Comparison of ENCODE assay signal across 8 cellular contexts in genomic region chr17:81483085-81483861, GRCh38. TPM values are rescaled to one million over a fixed set of nuclear protein-coding genes. Genes with fewer than 3 reads are reported as not detected.
DNase-seq lines count a peak whose midpoint lies in the region; ATAC-seq and TF ChIP-seq lines count a peak whose summit lies in the region.

No MANE protein-coding gene starts in this region.

- H3K36me3 ChIP-seq in iPS-20b (ENCODE audit: insufficient read depth, low read depth, low read length) = no peaks in the 10 kb centered on the region
- H3K36me3 ChIP-seq in subcutaneous abdominal adipose tissue (ENCODE audit: control insufficient read depth in 5 of 5, insufficient read depth in 5 of 5, low read length in 5 of 5) = no peaks in the 10 kb centered on the region
- no peaks in the 10 kb centered on the region for H3K36me3 ChIP-seq in WERI-Rb-1

- CTCF ChIA-PET in activated CD4-positive, alpha-beta T cell treated with anti-CD3 and anti-CD28 coated beads for 36 hours (lab: Charles Lee) = interaction anchor here (0.7 to 2.0 kb wide), 5 partner anchors 10 to 1347 kb away, joined by 3 to 8 read pairs (median 4); no protein-coding TSS in a partner anchor
- CTCF ChIA-PET in activated CD4-positive, alpha-beta T cell treated with anti-CD3 and anti-CD28 coated beads, Interleukin-2, amount 10 ng/mL, durations not matched to agents 7 days and 5 days (lab: Charles Lee) = interaction anchor here (1.1 to 2.6 kb wide), 5 partner anchors 15 to 499 kb away, joined by 3 to 11 read pairs (median 8); no protein-coding TSS in a partner anchor
- CTCF ChIA-PET in activated B cell treated with CpG ODN at 0.5 μM for 24 hours (lab: Charles Lee) = interaction anchor here (1.7 to 5.1 kb wide), 3 partner anchors 118 to 229 kb away, joined by 10 to 43 read pairs (median 26); no protein-coding TSS in a partner anchor

- intact Hi-C loops in activated CD4-positive, alpha-beta T cell treated with anti-CD3 and anti-CD28 coated beads for 36 hours (cut with DNase I, micrococcal nuclease) = loop anchor here (5.0 kb wide), 2 partner anchors 56 to 186 kb away; partner anchors contain the start of gene SLC38A10 (in 1 of the 2)
- intact Hi-C loops in activated B cell treated with CpG ODN at 0.5 μM for 24 hours (cut with micrococcal nuclease) = no loop called here

- no peak for ATAC-seq in activated CD4-positive, alpha-beta T cell treated with anti-CD3 and anti-CD28 coated beads for 36 hours
- ATAC-seq in activated B cell treated with CpG ODN at 0.5 μM for 24 hours (ENCODE audit: low read depth) (peak; percentile 53), HG02759 (IDR thresholded peaks at IDR 0.05; ENCODE audit: unreplicated experiment) (no peak)

- H3K4me1 Mint-ChIP-seq in activated CD4-positive, alpha-beta T cell treated with anti-CD3 and anti-CD28 coated beads for 36 hours = peaks cover 16% of the 10 kb centered on the region
- peaks cover 16% of the 10 kb centered on the region for H3K4me1 Mint-ChIP-seq in activated CD4-positive, alpha-beta T cell treated with anti-CD3 and anti-CD28 coated beads, Interleukin-2, amount 10 ng/mL, durations not matched to agents 7 days and 5 days
- H3K4me1 Mint-ChIP-seq in activated B cell treated with CpG ODN at 0.5 μM for 24 hours = peaks cover 22% of the 10 kb centered on the region

- POLR2A ChIA-PET in activated CD4-positive, alpha-beta T cell treated with anti-CD3 and anti-CD28 coated beads for 36 hours (lab: Charles Lee) = no interaction called here
- POLR2A ChIA-PET in activated CD4-positive, alpha-beta T cell treated with anti-CD3 and anti-CD28 coated beads, Interleukin-2, amount 10 ng/mL, durations not matched to agents 7 days and 5 days (lab: Charles Lee) = no interaction called here
- POLR2A ChIA-PET in activated B cell treated with CpG ODN at 0.5 μM for 24 hours (lab: Charles Lee) = interaction anchor here (0.7 to 6.2 kb wide), 8 partner anchors 28 to 494 kb away, joined by 3 to 88 read pairs (median 10); partner anchors contain the start of genes ACTG1, FAAP100 and SLC38A10

- no peaks in the 10 kb centered on the region for H3K9me3 Mint-ChIP-seq in activated CD4-positive, alpha-beta T cell treated with anti-CD3 and anti-CD28 coated beads for 36 hours (ENCODE audit: low read depth)
- H3K9me3 Mint-ChIP-seq in activated CD4-positive, alpha-beta T cell treated with anti-CD3 and anti-CD28 coated beads, Interleukin-2, amount 10 ng/mL, durations not matched to agents 7 days and 5 days = no peaks in the 10 kb centered on the region
- H3K9me3 Mint-ChIP-seq in activated B cell treated with CpG ODN at 0.5 μM for 24 hours = no peaks in the 10 kb centered on the region

- H3K27me3 Mint-ChIP-seq in activated CD4-positive, alpha-beta T cell treated with anti-CD3 and anti-CD28 coated beads for 36 hours = peaks cover 26% of the 10 kb centered on the region
- peaks cover 26% of the 10 kb centered on the region for H3K27me3 Mint-ChIP-seq in activated CD4-positive, alpha-beta T cell treated with anti-CD3 and anti-CD28 coated beads, Interleukin-2, amount 10 ng/mL, durations not matched to agents 7 days and 5 days
- peaks cover 11% of the 10 kb centered on the region for H3K27me3 Mint-ChIP-seq in activated B cell treated with CpG ODN at 0.5 μM for 24 hours

- H3K9ac ChIP-seq in iPS-20b (ENCODE audit: low read depth, low read length) = no peak overlapping the region; the same call in 1 of the 2 replicates
- peak overlapping the region in 2 of 5 donors; percentile 37 to 64 for H3K9ac ChIP-seq in subcutaneous abdominal adipose tissue (ENCODE audit: low read length in 5 of 5)

- H3K27ac ChIP-seq in iPS-20b (ENCODE audit: low read length) (no peak overlapping the region), subcutaneous abdominal adipose tissue (ENCODE audit: low read depth, low read length) (no peak overlapping the region), WERI-Rb-1 (no peak overlapping the region; the same call in 1 of the 2 replicates)

- no peak for TF ChIP-seq CTCF in activated B cell treated with CpG ODN at 0.5 μM for 24 hours (IDR thresholded peaks at IDR 0.05)
- TF ChIP-seq CTCF in WERI-Rb-1 (IDR thresholded peaks at IDR 0.05; ENCODE audit: low read depth, low read length) = no peak

- no peak overlapping the region for H3K4me3 Mint-ChIP-seq in activated CD4-positive, alpha-beta T cell treated with anti-CD3 and anti-CD28 coated beads for 36 hours
- H3K4me3 Mint-ChIP-seq in activated CD4-positive, alpha-beta T cell treated with anti-CD3 and anti-CD28 coated beads, Interleukin-2, amount 10 ng/mL, durations not matched to agents 7 days and 5 days = no peak overlapping the region
- peak overlapping the region; percentile 64 for H3K4me3 Mint-ChIP-seq in activated B cell treated with CpG ODN at 0.5 μM for 24 hours

- H3K4me3 ChIP-seq in iPS-20b (ENCODE audit: low read length) (peak overlapping the region; percentile 66; the same call in 1 of the 2 replicates), subcutaneous abdominal adipose tissue (ENCODE audit: low read depth in 1 of 5, low read length in 5 of 5) (peak overlapping the region in 3 of 5 donors; percentile 54 to 66 (median 60)), WERI-Rb-1 (ENCODE audit: low read depth, low read length) (no peak overlapping the region)

- H3K27me3 ChIP-seq in iPS-20b (ENCODE audit: insufficient read depth, low read length) (peaks cover 75% of the 10 kb centered on the region), subcutaneous abdominal adipose tissue (ENCODE audit: control insufficient read depth in 5 of 5, insufficient read depth in 4 of 5, low read length in 5 of 5) (peaks cover 0 to 2% (median 0%) of the 10 kb centered on the region in 5 donors), WERI-Rb-1 (ENCODE audit: insufficient read depth, low read depth, severe bottlenecking) (no peaks in the 10 kb centered on the region)

- H3K4me1 ChIP-seq in iPS-20b (ENCODE audit: insufficient read depth, low read length) (no peaks in the 10 kb centered on the region), subcutaneous abdominal adipose tissue (ENCODE audit: control insufficient read depth in 5 of 5, insufficient read depth in 5 of 5, low read length in 5 of 5) (peaks cover 0 to 57% (median 48%) of the 10 kb centered on the region in 5 donors)

- H3K36me3 Mint-ChIP-seq in activated CD4-positive, alpha-beta T cell treated with anti-CD3 and anti-CD28 coated beads for 36 hours (ENCODE audit: low read depth) = no peaks in the 10 kb centered on the region
- H3K36me3 Mint-ChIP-seq in activated CD4-positive, alpha-beta T cell treated with anti-CD3 and anti-CD28 coated beads, Interleukin-2, amount 10 ng/mL, durations not matched to agents 7 days and 5 days (ENCODE audit: low read depth) = no peaks in the 10 kb centered on the region
- no peaks in the 10 kb centered on the region for H3K36me3 Mint-ChIP-seq in activated B cell treated with CpG ODN at 0.5 μM for 24 hours (ENCODE audit: low read depth)

- DNase-seq in activated CD4-positive, alpha-beta T cell treated with anti-CD3 and anti-CD28 coated beads for 36 hours = peak; percentile 60
- no peak for DNase-seq in activated CD4-positive, alpha-beta T cell treated with anti-CD3 and anti-CD28 coated beads, Interleukin-2, amount 10 ng/mL, durations not matched to agents 7 days and 5 days
- DNase-seq in activated B cell treated with CpG ODN at 0.5 μM for 24 hours (peak; percentile 65), ureter (ENCODE audit: low spot score) (no peak), WERI-Rb-1 (no peak)

- H3K27ac Mint-ChIP-seq in activated CD4-positive, alpha-beta T cell treated with anti-CD3 and anti-CD28 coated beads for 36 hours = no peak overlapping the region
- no peak overlapping the region for H3K27ac Mint-ChIP-seq in activated CD4-positive, alpha-beta T cell treated with anti-CD3 and anti-CD28 coated beads, Interleukin-2, amount 10 ng/mL, durations not matched to agents 7 days and 5 days
- H3K27ac Mint-ChIP-seq in activated B cell treated with CpG ODN at 0.5 μM for 24 hours = no peak overlapping the region

- H3K9me3 ChIP-seq in iPS-20b (ENCODE audit: insufficient read depth, low read depth, low read length) (no peaks in the 10 kb centered on the region), subcutaneous abdominal adipose tissue (ENCODE audit: control insufficient read depth in 5 of 5, low read length in 5 of 5) (no peaks in the 10 kb centered on the region), WERI-Rb-1 (ENCODE audit: severe bottlenecking) (no peaks in the 10 kb centered on the region)

RNA-seq across cellular contexts. Expression of gene ACTG1, which starts 29.3 kb away (rescaled TPM):
- 1,000 to 10,000 TPM; 4,119 to 5,987 TPM for total RNA-seq in activated CD4-positive, alpha-beta T cell treated with anti-CD3 and anti-CD28 coated beads for 36 hours
- total RNA-seq in activated CD4-positive, alpha-beta T cell treated with anti-CD3 and anti-CD28 coated beads, Interleukin-2, amount 10 ng/mL, durations not matched to agents 7 days and 5 days = 1,000 to 10,000 TPM; 4,611 to 5,328 TPM
- total RNA-seq in activated B cell treated with CpG ODN at 0.5 μM for 24 hours (2,863 and 2,949 TPM in 2 replicates), ureter (3,857 TPM)

RNA-seq across cellular contexts. Expression of gene FSCN2, which starts 44.9 kb away (rescaled TPM):
- under 1 TPM; 0.23 to 0.58 TPM for total RNA-seq in activated CD4-positive, alpha-beta T cell treated with anti-CD3 and anti-CD28 coated beads for 36 hours
- total RNA-seq in activated CD4-positive, alpha-beta T cell treated with anti-CD3 and anti-CD28 coated beads, Interleukin-2, amount 10 ng/mL, durations not matched to agents 7 days and 5 days = under 1 TPM; 0.22 to 0.33 TPM
- total RNA-seq in activated B cell treated with CpG ODN at 0.5 μM for 24 hours (3.2 and 5.5 TPM in 2 replicates), ureter (4.2 TPM)

Comparison
In these comparisons a context has a peak if more than half of its experiments do, and no peak if none do; other contexts are left out.
1. DNase-seq: peak in activated CD4-positive, alpha-beta T cell treated with anti-CD3 and anti-CD28 coated beads for 36 hours (single experiment) and activated B cell treated with CpG ODN at 0.5 μM for 24 hours (single experiment); none in activated CD4-positive, alpha-beta T cell treated with anti-CD3 and anti-CD28 coated beads, Interleukin-2, amount 10 ng/mL, durations not matched to agents 7 days and 5 days (single experiment), ureter (single experiment) and WERI-Rb-1 (single experiment).